In the genomic region with DNA sequence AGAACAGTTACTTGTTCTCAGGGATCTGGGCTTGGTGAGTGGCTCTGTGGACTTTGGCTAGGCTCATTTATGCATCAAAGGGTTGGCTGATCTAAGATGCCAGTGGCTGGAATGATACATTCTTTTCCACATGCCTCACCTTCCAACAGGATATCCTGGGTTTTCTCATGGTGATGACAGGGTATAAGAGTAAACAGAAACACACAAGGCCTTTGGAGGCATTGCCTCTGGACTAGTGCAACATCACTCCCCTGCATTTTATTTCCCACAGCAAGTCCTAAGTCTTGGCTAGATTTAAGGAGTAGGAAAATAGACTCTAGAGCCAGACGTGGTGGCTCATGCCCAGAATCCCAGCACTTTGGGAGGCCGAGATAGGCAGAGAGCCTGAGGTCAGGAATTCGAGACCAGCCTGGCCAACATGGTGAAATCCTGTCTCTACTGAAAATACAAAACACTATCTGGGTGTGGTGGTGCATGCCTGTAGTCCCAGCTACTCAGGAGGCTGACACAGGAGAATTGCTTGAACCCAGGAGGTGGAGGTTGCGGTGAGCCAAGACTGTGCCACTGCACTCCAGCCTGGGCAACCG, we compare ENCODE assay signal across 1 cellular context.
A peak's percentile ranks its signal among the peaks of the same experiment; 100 is the strongest.
TF ChIP-seq lines count a peak whose summit lies in the region.

No MANE protein-coding gene starts in this region.

TF ChIP-seq in endothelial cell of umbilical vein, 7 proteins besides CTCF, POLR2A, EP300 and RAD21:
- TF ChIP-seq EZH2 (IDR thresholded peaks at IDR 0.05; ENCODE audit: borderline replicate concordance, low read depth, low read length, severe bottlenecking) = no peak
- TF ChIP-seq JUN (IDR thresholded peaks at IDR 0.05; ENCODE audit: borderline replicate concordance, insufficient read depth, insufficient read length, low read depth) = peak; percentile 89
- TF ChIP-seq GATA2 (IDR thresholded peaks at IDR 0.05; ENCODE audit: insufficient read depth, insufficient read length, low read depth, low read length) = peak; percentile 58
- peak; percentile 85 for TF ChIP-seq FOS (IDR thresholded peaks at IDR 0.05; ENCODE audit: borderline replicate concordance, insufficient read depth, low read length)
- peak; percentile 75 for TF ChIP-seq POLR2AphosphoS5 (IDR thresholded peaks at IDR 0.05; ENCODE audit: insufficient read depth, low read depth, low read length)
- TF ChIP-seq MYC (IDR thresholded peaks at IDR 0.05; ENCODE audit: low read depth, low read length) = no peak
- TF ChIP-seq, protein P1, sequence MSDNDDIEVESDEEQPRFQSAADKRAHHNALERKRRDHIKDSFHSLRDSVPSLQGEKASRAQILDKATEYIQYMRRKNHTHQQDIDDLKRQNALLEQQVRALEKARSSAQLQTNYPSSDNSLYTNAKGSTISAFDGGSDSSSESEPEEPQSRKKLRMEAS (IDR thresholded peaks at IDR 0.05; ENCODE audit: insufficient read depth, insufficient read length) = no peak
